In genomic region chr6:32976334-32977069, GRCh38 we compare ENCODE assay signal across 11 cellular contexts. TPM values are rescaled to one million over a fixed set of nuclear protein-coding genes. Genes with fewer than 3 reads are reported as not detected.
A peak's percentile ranks its signal among the peaks of the same experiment; 100 is the strongest.
DNase-seq lines count a peak whose midpoint lies in the region; ATAC-seq, FAIRE-seq and TF ChIP-seq lines count a peak whose summit lies in the region.
"Had no signal": no experiment of that assay in that cellular context is flagged by ENCODE, and none has a peak within 500 bp of the region (broad histone marks: within the 10 kb centered on the region; RNA-seq: fewer than 3 reads in every experiment).

No MANE protein-coding gene starts in this region.

- peak overlapping the region; percentile 12 to 100 (median 92); a peak in 16 of 22 replicates for H3K9ac ChIP-seq in BLaER1 treated with 17β-estradiol and CSF1 and Interleukin-3, amounts not matched to agents 10 nM and 100 nM
- H3K9ac ChIP-seq in HUES48 (ENCODE audit: low read depth, low read length) = no peak overlapping the region
- H3K9ac ChIP-seq in GM12878 (ENCODE audit: control insufficient read depth, insufficient read depth, low read length) = no peak overlapping the region

- POLR2A ChIA-PET in GM12878 (lab: Charles Lee) = interaction anchor here (0.6 to 16.6 kb wide), 7 partner anchors 10 to 450 kb away, joined by 3 to 486 read pairs (median 3); partner anchors contain the start of genes HLA-DMA and HLA-DMB
- POLR2A ChIA-PET in naive thymus-derived CD4-positive, alpha-beta T cell (lab: Charles Lee) = interaction anchor here (0.9 to 25.6 kb wide), 7 partner anchors 4 to 312 kb away, joined by 3 to 638 read pairs (median 442); partner anchors contain the start of genes BRD2, HLA-DMA, HLA-DMB and PSMB8

- H3K36me3 ChIP-seq in BLaER1 treated with 17β-estradiol and CSF1 and Interleukin-3, amounts not matched to agents 10 nM and 100 nM = peaks cover 93 to 95% (median 94%) of the 10 kb centered on the region in 11 experiments
- H3K36me3 ChIP-seq in HUES48 (ENCODE audit: control insufficient read depth, insufficient read depth, low read length) (peaks cover 94% of the 10 kb centered on the region), GM12878 (ENCODE audit: control insufficient read depth in 2 of 2, insufficient read depth in 2 of 2, low read length in 1 of 2) (peaks cover 60 to 69% of the 10 kb centered on the region in 2 experiments)
- peaks cover 60 to 82% (median 73%) of the 10 kb centered on the region in 3 experiments for H3K36me3 ChIP-seq in naive thymus-derived CD4-positive, alpha-beta T cell (ENCODE audit: control insufficient read depth in 2 of 3, insufficient read depth in 3 of 3, low read length in 3 of 3)

- DNase-seq in GM12878 (ENCODE audit: low read depth, low spot score) = no peak
- no peak for DNase-seq in naive thymus-derived CD4-positive, alpha-beta T cell
- no peak for DNase-seq in H4 (ENCODE audit: low spot score)
- no peak for DNase-seq in stimulated activated naive CD4-positive, alpha-beta T cell (lab: John Stamatoyannopoulos, UW)
- DNase-seq: kidney glomerular epithelial cell, NCI-H2171 treated with DMSO at 0.1 percent for 48 hours, sigmoid colon had no signal

- WGBS in GM12878 (ENCODE audit: insufficient coverage, insufficient replicate concordance, low lambda C conversion rate, missing lambda C conversion rate) = 96% methylated on average over 7 of the region's 7 CpGs

- peaks cover 0 to 12% (median 6%) of the 10 kb centered on the region in 11 experiments; a peak in 10 of 22 replicates for H3K9me3 ChIP-seq in BLaER1 treated with 17β-estradiol and CSF1 and Interleukin-3, amounts not matched to agents 10 nM and 100 nM (replicated peaks in 1 of 11)
- no peaks in the 10 kb centered on the region for H3K9me3 ChIP-seq in HUES48 (ENCODE audit: control insufficient read depth, insufficient read depth, low read length)
- no peaks in the 10 kb centered on the region for H3K9me3 ChIP-seq in GM12878 (replicated peaks; ENCODE audit: control insufficient read depth, insufficient read depth, low read length)
- no peaks in the 10 kb centered on the region for H3K9me3 ChIP-seq in naive thymus-derived CD4-positive, alpha-beta T cell (ENCODE audit: control insufficient read depth in 2 of 3, low read length in 3 of 3)
- H3K9me3 ChIP-seq: sigmoid colon had no signal

- H3K27ac Mint-ChIP-seq in naive thymus-derived CD4-positive, alpha-beta T cell = peak overlapping the region in 8 of 9 donors; percentile 35 to 100 (median 70)

- H3K4me3 ChIP-seq in BLaER1 treated with 17β-estradiol and CSF1 and Interleukin-3, amounts not matched to agents 10 nM and 100 nM = peak overlapping the region in 9 of 10 experiments; percentile 93 to 99 (median 98); a peak in 15 of 20 replicates
- H3K4me3 ChIP-seq in HUES48 (ENCODE audit: low read depth, low read length) = 0 out of 2 replicates have a peak overlapping the region, but pooled peaks have one; percentile 6
- peak overlapping the region; percentile 93 for H3K4me3 ChIP-seq in GM12878
- H3K4me3 ChIP-seq in naive thymus-derived CD4-positive, alpha-beta T cell (ENCODE audit: low read length) = no peak overlapping the region

- no peak for ATAC-seq in GM12878
- no peak for ATAC-seq in naive thymus-derived CD4-positive, alpha-beta T cell
- ATAC-seq in HG02571 (IDR thresholded peaks at IDR 0.05; ENCODE audit: unreplicated experiment) = no peak
- ATAC-seq in esophagus mucosa = no peak

- no peak for TF ChIP-seq CTCF in GM12878 (IDR thresholded peaks at IDR 0.05 in 2 of 3, conservative IDR thresholded peaks at IDR 0.05 in 1 of 3; ENCODE audit: control insufficient read depth in 2 of 3, extremely low read depth in 1 of 3, insufficient read depth in 1 of 3, low read depth in 3 of 3, low read length in 3 of 3)

- no peak overlapping the region for H2AFZ ChIP-seq in GM12878 (ENCODE audit: control insufficient read depth, low read depth, low read length)

- TF ChIP-seq EP300 in GM12878 (IDR thresholded peaks at IDR 0.05; ENCODE audit: borderline replicate concordance in 1 of 2, control insufficient read depth in 1 of 2, low read depth in 2 of 2, low read length in 2 of 2) = no peak

- SMC1A ChIA-PET in GM12878 (lab: Charles Lee; ENCODE audit: uncharacterized antibody, unreplicated experiment) = interaction anchor here (0.6 to 17.2 kb wide), 8 partner anchors 9 to 1235 kb away, joined by 3 to 347 read pairs (median 8); partner anchors contain the start of gene HLA-DMA

- peaks cover 68% of the 10 kb centered on the region for H3K79me2 ChIP-seq in GM12878 (ENCODE audit: control insufficient read depth, insufficient read depth, low read length)

- no peaks in the 10 kb centered on the region for H3K27me3 ChIP-seq in BLaER1 treated with 17β-estradiol and CSF1 and Interleukin-3, amounts not matched to agents 10 nM and 100 nM
- no peaks in the 10 kb centered on the region for H3K27me3 ChIP-seq in HUES48 (ENCODE audit: control insufficient read depth, insufficient read depth, low read length)
- H3K27me3 ChIP-seq in GM12878 (replicated peaks in 1 of 2; ENCODE audit: control insufficient read depth in 2 of 2, insufficient read depth in 2 of 2, low read length in 1 of 2) = no peaks in the 10 kb centered on the region
- H3K27me3 ChIP-seq in naive thymus-derived CD4-positive, alpha-beta T cell (ENCODE audit: control insufficient read depth in 2 of 2, insufficient read depth in 2 of 2, low read length in 2 of 2) = no peaks in the 10 kb centered on the region
- H3K27me3 ChIP-seq: sigmoid colon had no signal

- CTCF ChIA-PET in GM12878 (lab: Yijun Ruan, JAX) = interaction anchor here (1.0 to 13.8 kb wide), 5 partner anchors 10 to 102 kb away, joined by 3 to 162 read pairs (median 4); partner anchors contain the start of gene HLA-DMA
- CTCF ChIA-PET in naive thymus-derived CD4-positive, alpha-beta T cell (lab: Charles Lee) = interaction anchor here (1.1 to 6.3 kb wide), 4 partner anchors 8 to 44 kb away, joined by 4 to 76 read pairs (median 7); partner anchors contain the start of gene HLA-DMA

- no peak for FAIRE-seq in GM12878 (lab: Jason Lieb, UNC)

- TF ChIP-seq RAD21 in GM12878 (IDR thresholded peaks at IDR 0.05; ENCODE audit: insufficient read depth, low read depth, low read length) = no peak

- peak overlapping the region; percentile 22 to 99 (median 58) for H3K4me3 Mint-ChIP-seq in naive thymus-derived CD4-positive, alpha-beta T cell

- RAD21 ChIA-PET in GM12878 (lab: Charles Lee; ENCODE audit: unreplicated experiment) = interaction anchor here (0.7 to 7.8 kb wide), 4 partner anchors 9 to 43 kb away, joined by 3 to 72 read pairs (median 6); no protein-coding TSS in a partner anchor

- in situ Hi-C loops in GM12878 (cut with MboI) = no loop called here

- peaks cover 39 to 63% (median 54%) of the 10 kb centered on the region in 10 experiments for H3K4me1 ChIP-seq in BLaER1 treated with 17β-estradiol and CSF1 and Interleukin-3, amounts not matched to agents 10 nM and 100 nM
- H3K4me1 ChIP-seq in HUES48 (ENCODE audit: control insufficient read depth, insufficient read depth, low read length) = peaks cover 2% of the 10 kb centered on the region; the same call in 1 of the 2 replicates
- H3K4me1 ChIP-seq in GM12878 (ENCODE audit: control insufficient read depth, insufficient read depth, low read length) = no peaks in the 10 kb centered on the region; the same call in 1 of the 2 replicates
- peaks cover 23 to 32% of the 10 kb centered on the region in 2 donors for H3K4me1 ChIP-seq in naive thymus-derived CD4-positive, alpha-beta T cell (ENCODE audit: control insufficient read depth in 2 of 2, insufficient read depth in 2 of 2, low read length in 2 of 2)

- peak overlapping the region; percentile 85 to 99 (median 96) for H3K4me2 ChIP-seq in BLaER1 treated with 17β-estradiol and CSF1 and Interleukin-3, amounts not matched to agents 10 nM and 100 nM
- peak overlapping the region; percentile 78 for H3K4me2 ChIP-seq in GM12878 (ENCODE audit: control insufficient read depth, insufficient read depth)

- peaks cover 38 to 54% (median 50%) of the 10 kb centered on the region in 7 donors for H3K4me1 Mint-ChIP-seq in naive thymus-derived CD4-positive, alpha-beta T cell

- intact Hi-C loops in GM12878 (cut with micrococcal nuclease; ENCODE audit: unreplicated experiment) = no loop called here
- intact Hi-C loops in naive thymus-derived CD4-positive, alpha-beta T cell (cut with micrococcal nuclease) = no loop called here

- peaks cover 0 to 5% (median 0%) of the 10 kb centered on the region in 5 donors for H3K27me3 Mint-ChIP-seq in naive thymus-derived CD4-positive, alpha-beta T cell

- peaks cover 24 to 67% (median 61%) of the 10 kb centered on the region in 5 donors for H3K36me3 Mint-ChIP-seq in naive thymus-derived CD4-positive, alpha-beta T cell

- no peak overlapping the region for H3K27ac ChIP-seq in BLaER1 treated with 17β-estradiol and CSF1 and Interleukin-3, amounts not matched to agents 10 nM and 100 nM
- no peak overlapping the region for H3K27ac ChIP-seq in HUES48 (ENCODE audit: low read depth, low read length)
- H3K27ac ChIP-seq in GM12878 (ENCODE audit: control insufficient read depth, insufficient read depth) = no peak overlapping the region
- peak overlapping the region; percentile 34 for H3K27ac ChIP-seq in naive thymus-derived CD4-positive, alpha-beta T cell (ENCODE audit: low read depth, low read length)

- H4K20me1 ChIP-seq in BLaER1 treated with 17β-estradiol and CSF1 and Interleukin-3, amounts not matched to agents 10 nM and 100 nM = peaks cover 94 to 95% (median 94%) of the 10 kb centered on the region in 11 experiments
- H4K20me1 ChIP-seq in GM12878 (ENCODE audit: control insufficient read depth, insufficient read depth) = peaks cover 44% of the 10 kb centered on the region

- no peak; the same call in 1 of the 2 replicates for TF ChIP-seq POLR2A in GM12878 (IDR thresholded peaks at IDR 0.05; ENCODE audit: low read depth, low read length)

- no TSS peak for BruUV-seq in GM12878 (replicated peaks; lab: Mats Ljungman, UMichigan)

- peaks cover 0 to 18% (median 0%) of the 10 kb centered on the region in 11 donors for H3K9me3 Mint-ChIP-seq in naive thymus-derived CD4-positive, alpha-beta T cell

RNA-seq across cellular contexts. Expression of gene BRD2, which starts 8.1 kb away (rescaled TPM):
- 348 and 373 TPM in 2 replicates for total RNA-seq in GM12878 (2013; cell fraction: nucleolus; rRNA removed)
- 127 TPM in 2 replicates for total RNA-seq in GM12878 (2014; rRNA removed)
- 139 and 145 TPM in 2 replicates for total RNA-seq in GM12878 (2014; rRNA removed; fragmentation: Illumina TruSeq; extraction: Trizol)
- 160 and 178 TPM in 2 replicates for total RNA-seq in GM12878 (2021)
- 176 TPM for polyA plus RNA-seq in GM12878 (2011; ENCODE audit: low read depth)
- 218 and 239 TPM in 2 replicates for polyA plus RNA-seq in GM12878 (2011; rRNA removed)
- 154 and 169 TPM in 2 replicates for polyA plus RNA-seq in GM12878 (2011; cell fraction: cytosol; rRNA removed)
- polyA plus RNA-seq in GM12878 (2011; cell fraction: nucleus; rRNA removed) = 392 and 411 TPM in 2 replicates
- polyA plus RNA-seq in GM12878 (2012) = 174 and 230 TPM in 2 replicates
- 234 and 289 TPM in 2 replicates for polyA plus RNA-seq in GM12878 (2014; fragmentation: Illumina TruSeq; extraction: Trizol)
- 100 to 1,000 TPM in 1 of 2 experiments, 10 to 100 TPM in 1; 32.2 to 133 TPM for polyA plus RNA-seq in GM12878 (2014; fragmentation: Nextera tagmentation; extraction: Ambion mirVana)
- 180 and 181 TPM in 2 replicates for polyA plus RNA-seq in GM12878 (2014; rRNA removed)
- polyA plus RNA-seq in GM12878 (2016; fragmentation: Nextera tagmentation; extraction: Ambion mirVana) = 100 to 1,000 TPM; 113 to 118 TPM
- 122 and 140 TPM in 2 replicates for polyA minus RNA-seq in GM12878 (2011; rRNA and poly(A)+ RNA removed)
- 51.2 and 63.0 TPM in 2 replicates for polyA minus RNA-seq in GM12878 (2011; cell fraction: cytosol; rRNA and poly(A)+ RNA removed)
- polyA minus RNA-seq in GM12878 (2011; cell fraction: nucleus; rRNA and poly(A)+ RNA removed) = 133 and 197 TPM in 2 replicates
- total RNA-seq in naive thymus-derived CD4-positive, alpha-beta T cell = 100 to 1,000 TPM; 275 to 391 (median 360) TPM
- polyA plus RNA-seq in naive thymus-derived CD4-positive, alpha-beta T cell = 10 to 100 TPM; 33.4 to 82.6 TPM
- total RNA-seq in H4 (2014; rRNA removed; shearing (Covaris generic)) = 52.2 and 57.6 TPM in 2 replicates
- 99.3 TPM for total RNA-seq in esophagus mucosa

RNA-seq across cellular contexts. Expression of gene HLA-DMA, which starts 23.6 kb away (rescaled TPM):
- 110 and 112 TPM in 2 replicates for total RNA-seq in GM12878 (2013; cell fraction: nucleolus; rRNA removed)
- total RNA-seq in GM12878 (2014; rRNA removed) = 243 and 269 TPM in 2 replicates
- total RNA-seq in GM12878 (2014; rRNA removed; fragmentation: Illumina TruSeq; extraction: Trizol) = 170 and 177 TPM in 2 replicates
- total RNA-seq in GM12878 (2021) = 182 and 189 TPM in 2 replicates
- polyA plus RNA-seq in GM12878 (2011; ENCODE audit: low read depth) = 314 TPM
- polyA plus RNA-seq in GM12878 (2011; rRNA removed) = 190 and 290 TPM in 2 replicates
- 380 and 384 TPM in 2 replicates for polyA plus RNA-seq in GM12878 (2011; cell fraction: cytosol; rRNA removed)
- polyA plus RNA-seq in GM12878 (2011; cell fraction: nucleus; rRNA removed) = 478 and 610 TPM in 2 replicates
- polyA plus RNA-seq in GM12878 (2012) = 308 and 348 TPM in 2 replicates
- 327 and 354 TPM in 2 replicates for polyA plus RNA-seq in GM12878 (2014; fragmentation: Illumina TruSeq; extraction: Trizol)
- polyA plus RNA-seq in GM12878 (2014; fragmentation: Nextera tagmentation; extraction: Ambion mirVana) = 100 to 1,000 TPM; 389 to 552 TPM
- 267 and 279 TPM in 2 replicates for polyA plus RNA-seq in GM12878 (2014; rRNA removed)
- 100 to 1,000 TPM; 339 to 378 TPM for polyA plus RNA-seq in GM12878 (2016; fragmentation: Nextera tagmentation; extraction: Ambion mirVana)
- 119 and 159 TPM in 2 replicates for polyA minus RNA-seq in GM12878 (2011; rRNA and poly(A)+ RNA removed)
- 44.9 and 50.8 TPM in 2 replicates for polyA minus RNA-seq in GM12878 (2011; cell fraction: cytosol; rRNA and poly(A)+ RNA removed)
- polyA minus RNA-seq in GM12878 (2011; cell fraction: nucleus; rRNA and poly(A)+ RNA removed) = 45.2 and 51.5 TPM in 2 replicates
- 100 to 1,000 TPM in 1 of 5 experiments, 10 to 100 TPM in 4; 12.5 to 120 (median 29.6) TPM for total RNA-seq in naive thymus-derived CD4-positive, alpha-beta T cell
- polyA plus RNA-seq in naive thymus-derived CD4-positive, alpha-beta T cell = 10 to 100 TPM; 19.3 to 25.6 TPM
- 10.3 and 13.0 TPM in 2 replicates for total RNA-seq in H4 (2014; rRNA removed; shearing (Covaris generic))
- 16.2 TPM for total RNA-seq in esophagus mucosa

RNA-seq across cellular contexts. Expression of gene HLA-DOA, which starts 32.9 kb away (rescaled TPM):
- 47.7 and 47.9 TPM in 2 replicates for total RNA-seq in GM12878 (2013; cell fraction: nucleolus; rRNA removed)
- total RNA-seq in GM12878 (2014; rRNA removed) (99.2 and 108 TPM in 2 replicates), GM12878 (2014; rRNA removed; fragmentation: Illumina TruSeq; extraction: Trizol) (64.6 and 69.1 TPM in 2 replicates), GM12878 (2021) (73.3 and 73.5 TPM in 2 replicates), esophagus mucosa (1.4 TPM)
- 45.0 TPM for polyA plus RNA-seq in GM12878 (2011; ENCODE audit: low read depth)
- polyA plus RNA-seq in GM12878 (2011; rRNA removed) (31.3 and 46.7 TPM in 2 replicates), GM12878 (2014; fragmentation: Illumina TruSeq; extraction: Trizol) (69.9 and 79.3 TPM in 2 replicates), GM12878 (2014; fragmentation: Nextera tagmentation; extraction: Ambion mirVana) (10 to 100 TPM in 1 of 2 experiments, 1 to 10 TPM in 1; 8.8 to 21.1 TPM), GM12878 (2014; rRNA removed) (99.8 and 104 TPM in 2 replicates), GM12878 (2016; fragmentation: Nextera tagmentation; extraction: Ambion mirVana) (10 to 100 TPM; 44.9 to 47.6 TPM)
- polyA plus RNA-seq in GM12878 (2011; cell fraction: cytosol; rRNA removed) = 77.6 and 86.9 TPM in 2 replicates
- polyA plus RNA-seq in GM12878 (2011; cell fraction: nucleus; rRNA removed) = 77.0 and 89.9 TPM in 2 replicates
- polyA plus RNA-seq in GM12878 (2012) = 78.7 and 83.9 TPM in 2 replicates
- 45.5 and 61.2 TPM in 2 replicates for polyA minus RNA-seq in GM12878 (2011; rRNA and poly(A)+ RNA removed)
- 40.4 and 47.3 TPM in 2 replicates for polyA minus RNA-seq in GM12878 (2011; cell fraction: cytosol; rRNA and poly(A)+ RNA removed)
- 35.9 and 56.4 TPM in 2 replicates for polyA minus RNA-seq in GM12878 (2011; cell fraction: nucleus; rRNA and poly(A)+ RNA removed)
- total RNA-seq in naive thymus-derived CD4-positive, alpha-beta T cell = 10 to 100 TPM in 1 of 5 experiments, 1 to 10 TPM in 4; 3.0 to 10.5 (median 5.4) TPM
- 1 to 10 TPM; 4.6 to 6.7 TPM for polyA plus RNA-seq in naive thymus-derived CD4-positive, alpha-beta T cell
- 0.14 TPM in 1 of 2 replicates, not detected in the other for total RNA-seq in H4 (2014; rRNA removed; shearing (Covaris generic))

RNA-seq across cellular contexts. Expression of gene HLA-DMB, which starts 35.7 kb away (rescaled TPM):
- 54.4 and 59.2 TPM in 2 replicates for total RNA-seq in GM12878 (2013; cell fraction: nucleolus; rRNA removed)
- total RNA-seq in GM12878 (2014; rRNA removed) = 141 and 149 TPM in 2 replicates
- 117 and 120 TPM in 2 replicates for total RNA-seq in GM12878 (2014; rRNA removed; fragmentation: Illumina TruSeq; extraction: Trizol)
- total RNA-seq in GM12878 (2021) = 106 and 114 TPM in 2 replicates
- 240 TPM for polyA plus RNA-seq in GM12878 (2011; ENCODE audit: low read depth)
- 140 and 173 TPM in 2 replicates for polyA plus RNA-seq in GM12878 (2011; rRNA removed)
- polyA plus RNA-seq in GM12878 (2011; cell fraction: cytosol; rRNA removed) = 172 and 198 TPM in 2 replicates
- polyA plus RNA-seq in GM12878 (2011; cell fraction: nucleus; rRNA removed) = 112 and 122 TPM in 2 replicates
- 162 and 237 TPM in 2 replicates for polyA plus RNA-seq in GM12878 (2012)
- 136 and 158 TPM in 2 replicates for polyA plus RNA-seq in GM12878 (2014; fragmentation: Illumina TruSeq; extraction: Trizol)
- polyA plus RNA-seq in GM12878 (2014; fragmentation: Nextera tagmentation; extraction: Ambion mirVana) = 100 to 1,000 TPM; 117 to 170 TPM
- polyA plus RNA-seq in GM12878 (2014; rRNA removed) = 114 and 116 TPM in 2 replicates
- polyA plus RNA-seq in GM12878 (2016; fragmentation: Nextera tagmentation; extraction: Ambion mirVana) = 100 to 1,000 TPM; 160 to 168 TPM
- 91.9 and 112 TPM in 2 replicates for polyA minus RNA-seq in GM12878 (2011; rRNA and poly(A)+ RNA removed)
- 22.9 and 33.3 TPM in 2 replicates for polyA minus RNA-seq in GM12878 (2011; cell fraction: cytosol; rRNA and poly(A)+ RNA removed)
- 25.1 and 32.0 TPM in 2 replicates for polyA minus RNA-seq in GM12878 (2011; cell fraction: nucleus; rRNA and poly(A)+ RNA removed)
- 10 to 100 TPM in 2 of 5 experiments, 1 to 10 TPM in 3; 7.8 to 82.5 (median 9.1) TPM for total RNA-seq in naive thymus-derived CD4-positive, alpha-beta T cell
- 10 to 100 TPM in 1 of 2 donors, 1 to 10 TPM in 1; 8.2 to 11.9 TPM for polyA plus RNA-seq in naive thymus-derived CD4-positive, alpha-beta T cell
- 4.5 and 4.6 TPM in 2 replicates for total RNA-seq in H4 (2014; rRNA removed; shearing (Covaris generic))
- 5.5 TPM for total RNA-seq in esophagus mucosa

Comparison
In these comparisons a context has a peak if more than half of its experiments do, and no peak if none do; other contexts are left out.
1. H3K9ac ChIP-seq: peak in BLaER1 treated with 17β-estradiol and CSF1 and Interleukin-3, amounts not matched to agents 10 nM and 100 nM (11 of 11); none in HUES48 (single experiment) and GM12878 (single experiment).
2. RNA of gene HLA-DOA, which starts 32.9 kb away (total RNA-seq): 47.7 to 108 TPM in GM12878; 3.0 to 10.5 TPM in naive thymus-derived CD4-positive, alpha-beta T cell, 1.4 TPM in esophagus mucosa (single experiment) and 0.14 TPM in H4; every median in the first group is over 4 times any median in the second.